Comparison of ENCODE assay signal across 8 cellular contexts in genomic region chr15:98952381-98952803, GRCh38. TPM values are rescaled to one million over a fixed set of nuclear protein-coding genes. Genes with fewer than 3 reads are reported as not detected.
A peak's percentile ranks its signal among the peaks of the same experiment; 100 is the strongest.
DNase-seq lines count a peak whose midpoint lies in the region; ATAC-seq lines count a peak whose summit lies in the region.

No MANE protein-coding gene starts in this region.

- CTCF ChIA-PET in activated CD8-positive, alpha-beta memory T cell treated with anti-CD3 and anti-CD28 coated beads, Interleukin-2, amount 10 ng/mL, durations not matched to agents 7 days and 5 days (lab: Charles Lee): no interaction called here

- H3K27me3 Mint-ChIP-seq in activated CD8-positive, alpha-beta memory T cell treated with anti-CD3 and anti-CD28 coated beads, Interleukin-2, amount 10 ng/mL, durations not matched to agents 7 days and 5 days: no peaks in the 10 kb centered on the region
- H3K27me3 Mint-ChIP-seq in activated T-helper 1 cell treated with anti-CD3 and anti-CD28 coated beads, Interleukin-12 subunit alpha, Interleukin-12 subunit beta, Interleukin-2, Interleukin-4 antibody, amounts not matched to agents 30 ng/mL and 10 ng/mL and 1 ng/mL, durations not matched to agents 14 hours and 24 hours and 36 hours (ENCODE audit: insufficient read depth): no peaks in the 10 kb centered on the region
- no peaks in the 10 kb centered on the region for H3K27me3 Mint-ChIP-seq in stimulated activated naive B cell treated with anti-CD40 and anti-IgM and Interleukin-4, amounts not matched to agents 10 μg/mL and 1 μg/mL and 100 μg/mL, for 72 hours

- intact Hi-C loops in activated T-helper 1 cell treated with anti-CD3 and anti-CD28 coated beads, Interleukin-12 subunit alpha, Interleukin-12 subunit beta, Interleukin-2, Interleukin-4 antibody, amounts not matched to agents 30 ng/mL and 10 ng/mL and 1 ng/mL, durations not matched to agents 14 hours and 24 hours and 36 hours (cut with micrococcal nuclease): loop anchor here (2.0 kb wide), 1 partner anchor 38 kb away; no protein-coding TSS in a partner anchor

- H3K36me3 Mint-ChIP-seq in activated CD8-positive, alpha-beta memory T cell treated with anti-CD3 and anti-CD28 coated beads, Interleukin-2, amount 10 ng/mL, durations not matched to agents 7 days and 5 days: no peaks in the 10 kb centered on the region
- H3K36me3 Mint-ChIP-seq in activated T-helper 1 cell treated with anti-CD3 and anti-CD28 coated beads, Interleukin-12 subunit alpha, Interleukin-12 subunit beta, Interleukin-2, Interleukin-4 antibody, amounts not matched to agents 30 ng/mL and 10 ng/mL and 1 ng/mL, durations not matched to agents 14 hours and 24 hours and 36 hours (ENCODE audit: low read depth): peaks cover 9% of the 10 kb centered on the region
- H3K36me3 Mint-ChIP-seq in stimulated activated naive B cell treated with anti-CD40 and anti-IgM and Interleukin-4, amounts not matched to agents 10 μg/mL and 1 μg/mL and 100 μg/mL, for 72 hours: peaks cover 11 to 31% of the 10 kb centered on the region in 2 donors

- H3K4me1 Mint-ChIP-seq in activated CD8-positive, alpha-beta memory T cell treated with anti-CD3 and anti-CD28 coated beads, Interleukin-2, amount 10 ng/mL, durations not matched to agents 7 days and 5 days: peaks cover 19% of the 10 kb centered on the region
- peaks cover 20% of the 10 kb centered on the region for H3K4me1 Mint-ChIP-seq in activated T-helper 1 cell treated with anti-CD3 and anti-CD28 coated beads, Interleukin-12 subunit alpha, Interleukin-12 subunit beta, Interleukin-2, Interleukin-4 antibody, amounts not matched to agents 30 ng/mL and 10 ng/mL and 1 ng/mL, durations not matched to agents 14 hours and 24 hours and 36 hours (ENCODE audit: low read depth)
- H3K4me1 Mint-ChIP-seq in stimulated activated naive B cell treated with anti-CD40 and anti-IgM and Interleukin-4, amounts not matched to agents 10 μg/mL and 1 μg/mL and 100 μg/mL, for 72 hours: peaks cover 8 to 13% of the 10 kb centered on the region in 2 donors

- H3K27ac Mint-ChIP-seq in activated CD8-positive, alpha-beta memory T cell treated with anti-CD3 and anti-CD28 coated beads, Interleukin-2, amount 10 ng/mL, durations not matched to agents 7 days and 5 days: peak overlapping the region; percentile 70
- peak overlapping the region; percentile 36 for H3K27ac Mint-ChIP-seq in activated T-helper 1 cell treated with anti-CD3 and anti-CD28 coated beads, Interleukin-12 subunit alpha, Interleukin-12 subunit beta, Interleukin-2, Interleukin-4 antibody, amounts not matched to agents 30 ng/mL and 10 ng/mL and 1 ng/mL, durations not matched to agents 14 hours and 24 hours and 36 hours
- no peak overlapping the region for H3K27ac Mint-ChIP-seq in stimulated activated naive B cell treated with anti-CD40 and anti-IgM and Interleukin-4, amounts not matched to agents 10 μg/mL and 1 μg/mL and 100 μg/mL, for 72 hours

- peak; percentile 54 for ATAC-seq in activated CD8-positive, alpha-beta memory T cell treated with anti-CD3 and anti-CD28 coated beads, Interleukin-2, amount 10 ng/mL, durations not matched to agents 7 days and 5 days
- ATAC-seq in HG02970 (IDR thresholded peaks at IDR 0.05; ENCODE audit: low FRiP score, unreplicated experiment): peak; percentile 85
- ATAC-seq in stimulated activated naive B cell treated with anti-CD40 and anti-IgM and Interleukin-4, amounts not matched to agents 10 μg/mL and 1 μg/mL and 100 μg/mL, for 72 hours (replicated peaks): peak; percentile 89 to 92

- DNase-seq in activated CD8-positive, alpha-beta memory T cell treated with anti-CD3 and anti-CD28 coated beads, Interleukin-2, amount 10 ng/mL, durations not matched to agents 7 days and 5 days: peak; percentile 48
- no peak for DNase-seq in activated CD8-positive, alpha-beta memory T cell treated with anti-CD3 and anti-CD28 coated beads, Interleukin-2, amount 50 U/mL, for 4 hours
- no peak for DNase-seq in activated T-helper 1 cell treated with anti-CD3 and anti-CD28 coated beads, Interleukin-12 subunit alpha, Interleukin-12 subunit beta, Interleukin-2, Interleukin-4 antibody, amounts not matched to agents 30 ng/mL and 10 ng/mL and 1 ng/mL, durations not matched to agents 14 hours and 24 hours and 36 hours (ENCODE audit: low spot score)
- peak; percentile 3 for DNase-seq in stimulated activated naive B cell treated with anti-CD40 and anti-IgM and Interleukin-4, amounts not matched to agents 10 μg/mL and 1 μg/mL and 100 μg/mL, for 72 hours
- DNase-seq in NCI-H128 (lab: John Stamatoyannopoulos, UW; ENCODE audit: unreplicated experiment) (no peak), amniotic stem cell (lab: John Stamatoyannopoulos, UW) (no peak), HT-29 (ENCODE audit: low spot score) (no peak)

- no peaks in the 10 kb centered on the region for H3K9me3 Mint-ChIP-seq in activated CD8-positive, alpha-beta memory T cell treated with anti-CD3 and anti-CD28 coated beads, Interleukin-2, amount 10 ng/mL, durations not matched to agents 7 days and 5 days (ENCODE audit: low read depth)
- no peaks in the 10 kb centered on the region for H3K9me3 Mint-ChIP-seq in activated T-helper 1 cell treated with anti-CD3 and anti-CD28 coated beads, Interleukin-12 subunit alpha, Interleukin-12 subunit beta, Interleukin-2, Interleukin-4 antibody, amounts not matched to agents 30 ng/mL and 10 ng/mL and 1 ng/mL, durations not matched to agents 14 hours and 24 hours and 36 hours
- H3K9me3 Mint-ChIP-seq in stimulated activated naive B cell treated with anti-CD40 and anti-IgM and Interleukin-4, amounts not matched to agents 10 μg/mL and 1 μg/mL and 100 μg/mL, for 72 hours: no peaks in the 10 kb centered on the region

- no peak overlapping the region for H3K4me3 Mint-ChIP-seq in activated CD8-positive, alpha-beta memory T cell treated with anti-CD3 and anti-CD28 coated beads, Interleukin-2, amount 10 ng/mL, durations not matched to agents 7 days and 5 days
- peak overlapping the region; percentile 15 for H3K4me3 Mint-ChIP-seq in activated T-helper 1 cell treated with anti-CD3 and anti-CD28 coated beads, Interleukin-12 subunit alpha, Interleukin-12 subunit beta, Interleukin-2, Interleukin-4 antibody, amounts not matched to agents 30 ng/mL and 10 ng/mL and 1 ng/mL, durations not matched to agents 14 hours and 24 hours and 36 hours
- no peak overlapping the region for H3K4me3 Mint-ChIP-seq in stimulated activated naive B cell treated with anti-CD40 and anti-IgM and Interleukin-4, amounts not matched to agents 10 μg/mL and 1 μg/mL and 100 μg/mL, for 72 hours

RNA-seq across cellular contexts. Expression of gene PGPEP1L, which starts 55.2 kb away (rescaled TPM):
- not detected for total RNA-seq in activated CD8-positive, alpha-beta memory T cell treated with anti-CD3 and anti-CD28 coated beads, Interleukin-2, amount 10 ng/mL, durations not matched to agents 7 days and 5 days
- total RNA-seq in activated T-helper 1 cell treated with anti-CD3 and anti-CD28 coated beads, Interleukin-12 subunit alpha, Interleukin-12 subunit beta, Interleukin-2, Interleukin-4 antibody, amounts not matched to agents 30 ng/mL and 10 ng/mL and 1 ng/mL, durations not matched to agents 14 hours and 24 hours and 36 hours: not detected in 2 replicates
- not detected in 2 replicates for total RNA-seq in HT-29 (2014; rRNA removed; shearing (Covaris generic))

Comparison
In these comparisons a context has a peak if more than half of its experiments do, and no peak if none do; other contexts are left out.
1. DNase-seq: peak in activated CD8-positive, alpha-beta memory T cell treated with anti-CD3 and anti-CD28 coated beads, Interleukin-2, amount 10 ng/mL, durations not matched to agents 7 days and 5 days (single experiment) and stimulated activated naive B cell treated with anti-CD40 and anti-IgM and Interleukin-4, amounts not matched to agents 10 μg/mL and 1 μg/mL and 100 μg/mL, for 72 hours (single experiment); none in activated CD8-positive, alpha-beta memory T cell treated with anti-CD3 and anti-CD28 coated beads, Interleukin-2, amount 50 U/mL, for 4 hours (single experiment), activated T-helper 1 cell treated with anti-CD3 and anti-CD28 coated beads, Interleukin-12 subunit alpha, Interleukin-12 subunit beta, Interleukin-2, Interleukin-4 antibody, amounts not matched to agents 30 ng/mL and 10 ng/mL and 1 ng/mL, durations not matched to agents 14 hours and 24 hours and 36 hours (single experiment), NCI-H128 (single experiment), amniotic stem cell (single experiment) and HT-29 (single experiment).
2. Peak in every context shown above with its lines, with median percentiles within 50 percentile points of each other: ATAC-seq.